Comparison of ENCODE assay signal across 9 cellular contexts in the genomic region with DNA sequence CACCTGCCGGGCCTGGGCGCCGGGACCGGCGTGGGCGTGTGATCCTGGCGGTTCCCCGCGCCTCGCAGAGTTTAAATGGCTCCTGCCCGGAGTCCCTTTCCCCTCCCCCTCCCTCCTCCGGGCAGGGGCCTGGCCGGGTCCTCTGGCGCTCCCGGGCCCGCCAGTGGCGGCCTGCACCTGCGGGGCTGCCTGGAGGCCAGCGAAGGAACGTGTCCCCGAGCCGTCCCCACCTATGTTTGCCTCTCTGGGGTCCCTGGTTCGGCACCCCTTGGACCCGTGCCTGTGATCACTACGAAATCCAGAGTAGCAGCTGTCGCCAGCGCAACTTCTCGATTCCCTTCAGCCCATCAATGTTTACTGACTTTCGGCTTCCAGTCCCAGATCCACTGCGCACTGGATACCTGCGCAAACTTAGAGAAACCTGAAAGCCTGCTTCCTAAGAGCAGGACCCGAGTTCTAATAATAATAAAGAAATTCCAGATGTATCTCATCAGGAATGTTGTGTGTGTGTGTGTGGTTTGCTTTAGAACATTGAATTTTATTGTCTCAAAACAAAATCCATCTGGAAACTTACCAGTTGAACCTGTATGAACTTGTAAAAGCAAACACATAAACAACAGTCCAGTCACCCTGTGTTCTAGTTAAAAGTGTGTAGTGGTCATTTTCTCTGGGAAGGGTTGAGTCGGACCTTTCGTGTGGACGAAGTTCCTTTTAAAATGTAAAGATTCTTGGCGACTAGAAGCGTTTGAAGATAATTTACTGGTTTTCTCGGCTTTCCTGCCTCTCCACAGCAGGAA. TPM values are rescaled to one million over a fixed set of nuclear protein-coding genes. Genes with fewer than 3 reads are reported as not detected.
A peak's percentile ranks its signal among the peaks of the same experiment; 100 is the strongest.
DNase-seq lines count a peak whose midpoint lies in the region; ATAC-seq and TF ChIP-seq lines count a peak whose summit lies in the region.
"Had no signal": no experiment of that assay in that cellular context is flagged by ENCODE, and none has a peak within 500 bp of the region (broad histone marks: within the 10 kb centered on the region; RNA-seq: fewer than 3 reads in every experiment).

No MANE protein-coding gene starts in this region.

- TF ChIP-seq POLR2A in transverse colon (IDR thresholded peaks at IDR 0.05): no peak

- H3K27me3 ChIP-seq in lower lobe of right lung (ENCODE audit: low read depth) (no peaks in the 10 kb centered on the region), transverse colon (peaks cover 4% of the 10 kb centered on the region)

- ATAC-seq in activated CD8-positive, alpha-beta T cell treated with anti-CD3 and anti-CD28 coated beads for 36 hours: no peak
- ATAC-seq in activated CD8-positive, alpha-beta T cell treated with anti-CD3 and anti-CD28 coated beads, Interleukin-2, amount 10 ng/mL, durations not matched to agents 7 days and 5 days: no peak
- peak; percentile 43 to 51 for ATAC-seq in lower lobe of right lung
- no peak for ATAC-seq in GM21576 (IDR thresholded peaks at IDR 0.05; ENCODE audit: unreplicated experiment)

- H3K27ac Mint-ChIP-seq in activated CD8-positive, alpha-beta T cell treated with anti-CD3 and anti-CD28 coated beads for 36 hours: no peak overlapping the region
- no peak overlapping the region for H3K27ac Mint-ChIP-seq in activated CD8-positive, alpha-beta T cell treated with anti-CD3 and anti-CD28 coated beads, Interleukin-2, amount 10 ng/mL, durations not matched to agents 7 days and 5 days
- H3K27ac Mint-ChIP-seq in activated CD4-positive, alpha-beta memory T cell treated with anti-CD3 and anti-CD28 coated beads, Interleukin-2, amount 10 ng/mL, durations not matched to agents 7 days and 5 days: no peak overlapping the region

- H3K4me3 ChIP-seq in cardiac fibroblast (replicated peaks in 1 of 2; ENCODE audit: low read depth in 2 of 2, low read length in 2 of 2): peak overlapping the region; percentile 44 to 49
- peak overlapping the region; percentile 59 for H3K4me3 ChIP-seq in lower lobe of right lung
- peak overlapping the region; percentile 14 to 60 (median 55) for H3K4me3 ChIP-seq in transverse colon

- H3K36me3 Mint-ChIP-seq in activated CD8-positive, alpha-beta T cell treated with anti-CD3 and anti-CD28 coated beads for 36 hours (ENCODE audit: low read depth): no peaks in the 10 kb centered on the region
- H3K36me3 Mint-ChIP-seq in activated CD8-positive, alpha-beta T cell treated with anti-CD3 and anti-CD28 coated beads, Interleukin-2, amount 10 ng/mL, durations not matched to agents 7 days and 5 days (ENCODE audit: low read depth): no peaks in the 10 kb centered on the region
- H3K36me3 Mint-ChIP-seq in activated CD4-positive, alpha-beta memory T cell treated with anti-CD3 and anti-CD28 coated beads, Interleukin-2, amount 10 ng/mL, durations not matched to agents 7 days and 5 days (ENCODE audit: low read depth): no peaks in the 10 kb centered on the region

- H3K4me3 Mint-ChIP-seq in activated CD8-positive, alpha-beta T cell treated with anti-CD3 and anti-CD28 coated beads for 36 hours: peak overlapping the region; percentile 29
- H3K4me3 Mint-ChIP-seq in activated CD8-positive, alpha-beta T cell treated with anti-CD3 and anti-CD28 coated beads, Interleukin-2, amount 10 ng/mL, durations not matched to agents 7 days and 5 days: no peak overlapping the region
- H3K4me3 Mint-ChIP-seq in activated CD4-positive, alpha-beta memory T cell treated with anti-CD3 and anti-CD28 coated beads, Interleukin-2, amount 10 ng/mL, durations not matched to agents 7 days and 5 days: no peak overlapping the region

- no peaks in the 10 kb centered on the region for H3K4me1 Mint-ChIP-seq in activated CD8-positive, alpha-beta T cell treated with anti-CD3 and anti-CD28 coated beads for 36 hours (ENCODE audit: low read depth)
- H3K4me1 Mint-ChIP-seq in activated CD8-positive, alpha-beta T cell treated with anti-CD3 and anti-CD28 coated beads, Interleukin-2, amount 10 ng/mL, durations not matched to agents 7 days and 5 days (ENCODE audit: low read depth): no peaks in the 10 kb centered on the region
- no peaks in the 10 kb centered on the region for H3K4me1 Mint-ChIP-seq in activated CD4-positive, alpha-beta memory T cell treated with anti-CD3 and anti-CD28 coated beads, Interleukin-2, amount 10 ng/mL, durations not matched to agents 7 days and 5 days

- TF ChIP-seq EP300 in transverse colon (IDR thresholded peaks at IDR 0.05; ENCODE audit: low read depth): no peak

- no peaks in the 10 kb centered on the region for H3K4me1 ChIP-seq in lower lobe of right lung
- peaks cover 0 to 10% (median 0%) of the 10 kb centered on the region in 4 donors for H3K4me1 ChIP-seq in transverse colon

- POLR2A ChIA-PET in activated CD8-positive, alpha-beta T cell treated with anti-CD3 and anti-CD28 coated beads for 36 hours (lab: Charles Lee): no interaction called here
- POLR2A ChIA-PET in activated CD8-positive, alpha-beta T cell treated with anti-CD3 and anti-CD28 coated beads, Interleukin-2, amount 10 ng/mL, durations not matched to agents 7 days and 5 days (lab: Charles Lee): no interaction called here
- POLR2A ChIA-PET in activated CD4-positive, alpha-beta memory T cell treated with anti-CD3 and anti-CD28 coated beads, Interleukin-2, amount 10 ng/mL, durations not matched to agents 7 days and 5 days (lab: Charles Lee): no interaction called here

- no peak for DNase-seq in activated CD8-positive, alpha-beta T cell treated with anti-CD3 and anti-CD28 coated beads for 36 hours
- no peak for DNase-seq in activated CD8-positive, alpha-beta T cell treated with anti-CD3 and anti-CD28 coated beads, Interleukin-2, amount 10 ng/mL, durations not matched to agents 7 days and 5 days
- DNase-seq in cardiac fibroblast (ENCODE audit: low read depth in 2 of 2): peak in 1 of 2 donors; percentile 10
- peak; percentile 44 for DNase-seq in lower lobe of right lung
- DNase-seq in transverse colon: no peak
- DNase-seq in midbrain (lab: John Stamatoyannopoulos, UW): no peak
- no peak for DNase-seq in activated CD4-positive, alpha-beta memory T cell treated with anti-CD3 and anti-CD28 coated beads, Interleukin-2, amount 10 ng/mL, durations not matched to agents 7 days and 5 days
- DNase-seq: activated gamma-delta T cell had no signal

- intact Hi-C loops in activated CD8-positive, alpha-beta T cell treated with anti-CD3 and anti-CD28 coated beads for 36 hours (cut with micrococcal nuclease): no loop called here
- intact Hi-C loops in lower lobe of right lung (cut with DNase I) (no loop called here), transverse colon (cut with DNase I; ENCODE audit: low total_unique reads) (no loop called here)

- CTCF ChIA-PET in activated CD8-positive, alpha-beta T cell treated with anti-CD3 and anti-CD28 coated beads for 36 hours (lab: Charles Lee): no interaction called here
- CTCF ChIA-PET in activated CD8-positive, alpha-beta T cell treated with anti-CD3 and anti-CD28 coated beads, Interleukin-2, amount 10 ng/mL, durations not matched to agents 7 days and 5 days (lab: Charles Lee): no interaction called here
- CTCF ChIA-PET in activated CD4-positive, alpha-beta memory T cell treated with anti-CD3 and anti-CD28 coated beads, Interleukin-2, amount 10 ng/mL, durations not matched to agents 7 days and 5 days (lab: Charles Lee): no interaction called here

- TF ChIP-seq CTCF in activated CD8-positive, alpha-beta T cell treated with anti-CD3 and anti-CD28 coated beads for 36 hours (IDR thresholded peaks at IDR 0.05): no peak
- TF ChIP-seq CTCF in cardiac fibroblast (IDR thresholded peaks at IDR 0.05; ENCODE audit: low read depth, low read length): no peak
- TF ChIP-seq CTCF in lower lobe of right lung (IDR thresholded peaks at IDR 0.05): no peak
- no peak for TF ChIP-seq CTCF in transverse colon (IDR thresholded peaks at IDR 0.05)

- no peaks in the 10 kb centered on the region for H3K36me3 ChIP-seq in lower lobe of right lung
- H3K36me3 ChIP-seq in transverse colon: no peaks in the 10 kb centered on the region

- 20% methylated on average over 10 of the region's 38 CpGs; no CpG with 5 or more reads in 1 of the 2 donors for whole genome bisulfite sequencing in transverse colon (ENCODE audit: low coverage in 1 of 2), 2 donors

- in situ Hi-C loops in transverse colon (cut with MboI; ENCODE audit: low pct_ligation_motif_present in 1 of 4, low pct_unique_long_range_greater_than_20kb in 1 of 4, low sequenced_read_pairs in 3 of 4): no loop called here

- H3K9me3 ChIP-seq in lower lobe of right lung: no peaks in the 10 kb centered on the region
- no peaks in the 10 kb centered on the region for H3K9me3 ChIP-seq in transverse colon

- H3K27ac ChIP-seq in lower lobe of right lung (peak overlapping the region; percentile 56), transverse colon (peak overlapping the region; percentile 34 to 75 (median 70))

- H3K9me3 Mint-ChIP-seq in activated CD8-positive, alpha-beta T cell treated with anti-CD3 and anti-CD28 coated beads for 36 hours: no peaks in the 10 kb centered on the region
- H3K9me3 Mint-ChIP-seq in activated CD8-positive, alpha-beta T cell treated with anti-CD3 and anti-CD28 coated beads, Interleukin-2, amount 10 ng/mL, durations not matched to agents 7 days and 5 days (ENCODE audit: insufficient read depth): no peaks in the 10 kb centered on the region
- no peaks in the 10 kb centered on the region for H3K9me3 Mint-ChIP-seq in activated CD4-positive, alpha-beta memory T cell treated with anti-CD3 and anti-CD28 coated beads, Interleukin-2, amount 10 ng/mL, durations not matched to agents 7 days and 5 days

- peaks cover 29% of the 10 kb centered on the region for H3K27me3 Mint-ChIP-seq in activated CD8-positive, alpha-beta T cell treated with anti-CD3 and anti-CD28 coated beads for 36 hours
- H3K27me3 Mint-ChIP-seq in activated CD8-positive, alpha-beta T cell treated with anti-CD3 and anti-CD28 coated beads, Interleukin-2, amount 10 ng/mL, durations not matched to agents 7 days and 5 days (ENCODE audit: low read depth): peaks cover 33% of the 10 kb centered on the region
- H3K27me3 Mint-ChIP-seq in activated CD4-positive, alpha-beta memory T cell treated with anti-CD3 and anti-CD28 coated beads, Interleukin-2, amount 10 ng/mL, durations not matched to agents 7 days and 5 days: peaks cover 43% of the 10 kb centered on the region

RNA-seq across cellular contexts. Expression of a gene that starts 0.8 kb away (rescaled TPM):
- not detected for total RNA-seq in activated CD8-positive, alpha-beta T cell treated with anti-CD3 and anti-CD28 coated beads for 36 hours
- not detected for total RNA-seq in activated CD8-positive, alpha-beta T cell treated with anti-CD3 and anti-CD28 coated beads, Interleukin-2, amount 10 ng/mL, durations not matched to agents 7 days and 5 days
- total RNA-seq in lower lobe of right lung: 9.3 TPM
- total RNA-seq in transverse colon: 10 to 100 TPM in 3 of 4 donors, 1 to 10 TPM in 1; 8.9 to 20.6 (median 11.3) TPM
- total RNA-seq in activated CD4-positive, alpha-beta memory T cell treated with anti-CD3 and anti-CD28 coated beads, Interleukin-2, amount 10 ng/mL, durations not matched to agents 7 days and 5 days: not detected

RNA-seq across cellular contexts. Expression of a gene that starts 21.4 kb away (rescaled TPM):
- total RNA-seq in activated CD8-positive, alpha-beta T cell treated with anti-CD3 and anti-CD28 coated beads for 36 hours: not detected
- total RNA-seq in activated CD8-positive, alpha-beta T cell treated with anti-CD3 and anti-CD28 coated beads, Interleukin-2, amount 10 ng/mL, durations not matched to agents 7 days and 5 days: not detected
- total RNA-seq in lower lobe of right lung (0.47 TPM), transverse colon (1 to 10 TPM in 2 of 4 donors, not detected in 2; 1.1 to 1.6 TPM)
- not detected for total RNA-seq in activated CD4-positive, alpha-beta memory T cell treated with anti-CD3 and anti-CD28 coated beads, Interleukin-2, amount 10 ng/mL, durations not matched to agents 7 days and 5 days

Comparison
In these comparisons a context has a peak if more than half of its experiments do, and no peak if none do; other contexts are left out.
1. ATAC-seq: peak in lower lobe of right lung (2 of 2); none in activated CD8-positive, alpha-beta T cell treated with anti-CD3 and anti-CD28 coated beads for 36 hours (single experiment), activated CD8-positive, alpha-beta T cell treated with anti-CD3 and anti-CD28 coated beads, Interleukin-2, amount 10 ng/mL, durations not matched to agents 7 days and 5 days (single experiment) and GM21576 (single experiment).
2. RNA of a gene that starts 0.8 kb away (total RNA-seq): 8.9 to 20.6 TPM in transverse colon and 9.3 TPM in lower lobe of right lung (single experiment); not detected in activated CD8-positive, alpha-beta T cell treated with anti-CD3 and anti-CD28 coated beads for 36 hours, not detected in activated CD8-positive, alpha-beta T cell treated with anti-CD3 and anti-CD28 coated beads, Interleukin-2, amount 10 ng/mL, durations not matched to agents 7 days and 5 days and not detected in activated CD4-positive, alpha-beta memory T cell treated with anti-CD3 and anti-CD28 coated beads, Interleukin-2, amount 10 ng/mL, durations not matched to agents 7 days and 5 days; every median in the first group is over 4 times any median in the second.
3. Peak in every context shown above with its lines, with median percentiles within 50 percentile points of each other: H3K4me3 ChIP-seq.